Comparison of ENCODE assay signal across 12 cellular contexts in genomic region chr18:21053127-21053526, GRCh38. TPM values are rescaled to one million over a fixed set of nuclear protein-coding genes. Genes with fewer than 3 reads are reported as not detected.
A peak's percentile ranks its signal among the peaks of the same experiment; 100 is the strongest.
DNase-seq lines count a peak whose midpoint lies in the region; ATAC-seq and TF ChIP-seq lines count a peak whose summit lies in the region.
"Had no signal": no experiment of that assay in that cellular context is flagged by ENCODE, and none has a peak within 500 bp of the region (broad histone marks: within the 10 kb centered on the region; RNA-seq: fewer than 3 reads in every experiment).

No MANE protein-coding gene starts in this region.

- peak overlapping the region; percentile 60 to 81 (median 74) for H3K27ac ChIP-seq in gastroesophageal sphincter
- H3K27ac ChIP-seq: ovary, VCaP had no signal

- no peaks in the 10 kb centered on the region for H3K36me3 ChIP-seq in gastroesophageal sphincter
- H3K36me3 ChIP-seq: ovary had no signal

- CTCF ChIA-PET in GM10248 (lab: Yijun Ruan, JAX), result interaction anchor here (1.1 to 2.0 kb wide), 4 partner anchors 10 to 58 kb away, joined by 3 to 5 read pairs (median 3); no protein-coding TSS in a partner anchor

- H3K9me3 ChIP-seq in gastroesophageal sphincter, result no peaks in the 10 kb centered on the region
- H3K9me3 ChIP-seq: ovary had no signal

- H3K27me3 ChIP-seq in gastroesophageal sphincter, result no peaks in the 10 kb centered on the region
- H3K27me3 ChIP-seq: ovary had no signal

- ATAC-seq in gastroesophageal sphincter (peak; percentile 98), HG02571 (IDR thresholded peaks at IDR 0.05; ENCODE audit: unreplicated experiment) (no peak)

- POLR2A ChIA-PET in GM10248 (lab: Yijun Ruan, JAX), result no interaction called here

- TF ChIP-seq CTCF in gastroesophageal sphincter (IDR thresholded peaks at IDR 0.05) (no peak), GM10248 (IDR thresholded peaks at IDR 0.05; ENCODE audit: control extremely low read depth, extremely low read depth, low read depth, missing control alignments) (no peak)

- no peak overlapping the region for H3K4me3 ChIP-seq in gastroesophageal sphincter
- H3K4me3 ChIP-seq: ovary had no signal

- no peak for TF ChIP-seq EP300 in gastroesophageal sphincter (IDR thresholded peaks at IDR 0.05)

- TF ChIP-seq POLR2A in gastroesophageal sphincter (IDR thresholded peaks at IDR 0.05), result no peak

- DNase-seq in EH (ENCODE audit: low read depth) (peak; percentile 93), amniotic stem cell (lab: John Stamatoyannopoulos, UW) (peak; percentile 35), renal cortical epithelial cell (ENCODE audit: low read depth) (peak; percentile 69), NCI-H2081 treated with DMSO at 0.1 percent for 48 hours (lab: John Stamatoyannopoulos, UW) (no peak), GM10248 (ENCODE audit: extremely low spot score) (no peak)
- DNase-seq in stimulated activated CD4-positive, alpha-beta T cell treated with anti-CD3 and anti-CD28 coated beads, Interleukin-12 subunit alpha, Interleukin-12 subunit beta, amount 100 ng/mL, for 4 hours, result no peak
- DNase-seq: activated naive CD4-positive, alpha-beta T cell treated with anti-CD3 and anti-CD28 coated beads for 36 hours; DMS79; ovary had no signal

- H3K4me1 ChIP-seq in gastroesophageal sphincter, result peaks cover 23 to 77% (median 38%) of the 10 kb centered on the region in 3 donors

RNA-seq across cellular contexts. Expression of gene ROCK1, which starts 58.5 kb away (rescaled TPM):
- total RNA-seq in gastroesophageal sphincter (100 to 1,000 TPM; 130 to 139 (median 133) TPM), renal cortical epithelial cell (19.8 and 53.8 TPM in 2 replicates)

Comparison
In these comparisons a context has a peak if more than half of its experiments do, and no peak if none do; other contexts are left out.
1. DNase-seq: peak in EH (single experiment), amniotic stem cell (single experiment) and renal cortical epithelial cell (single experiment); none in NCI-H2081 treated with DMSO at 0.1 percent for 48 hours (single experiment), GM10248 (single experiment) and stimulated activated CD4-positive, alpha-beta T cell treated with anti-CD3 and anti-CD28 coated beads, Interleukin-12 subunit alpha, Interleukin-12 subunit beta, amount 100 ng/mL, for 4 hours (single experiment).